19 cellular contexts compared by ENCODE assay signal in the genomic region with DNA sequence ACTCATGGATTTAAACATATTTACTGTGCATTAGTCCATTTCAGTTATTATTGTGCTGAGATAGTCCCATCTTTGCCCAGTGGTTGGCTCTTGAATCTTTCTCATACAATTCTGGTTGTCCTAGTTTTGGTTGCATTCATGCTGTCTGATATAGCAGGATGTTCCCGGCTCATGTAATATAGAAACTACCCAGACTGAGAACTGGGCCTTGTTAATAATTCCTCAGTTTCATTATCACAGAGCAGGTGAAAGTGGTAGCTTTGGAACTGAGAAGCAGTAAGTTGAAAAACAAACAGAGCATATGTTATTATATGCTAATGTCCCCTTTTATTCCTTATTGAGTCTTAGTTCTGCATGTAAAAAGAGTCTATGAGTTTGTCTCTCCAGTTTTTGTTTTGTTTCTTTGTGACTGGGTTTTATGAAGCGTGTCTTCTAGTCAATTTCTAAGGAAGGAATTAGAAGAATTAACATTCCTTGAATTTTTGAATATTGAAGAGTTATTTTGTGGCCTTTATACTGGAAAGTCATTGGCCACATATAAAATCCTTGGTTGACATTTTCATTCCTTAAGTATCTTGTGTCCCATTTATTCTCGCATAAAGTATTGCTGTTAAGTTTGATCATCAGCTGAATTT. TPM values are rescaled to one million over a fixed set of nuclear protein-coding genes. Genes with fewer than 3 reads are reported as not detected.
A peak's percentile ranks its signal among the peaks of the same experiment; 100 is the strongest.
DNase-seq lines count a peak whose midpoint lies in the region; ATAC-seq and TF ChIP-seq lines count a peak whose summit lies in the region.
"Had no signal": no experiment of that assay in that cellular context is flagged by ENCODE, and none has a peak within 500 bp of the region (broad histone marks: within the 10 kb centered on the region; RNA-seq: fewer than 3 reads in every experiment).

No MANE protein-coding gene starts in this region.

- H3K79me2 ChIP-seq in smooth muscle cell (ENCODE audit: low read depth), result peaks cover 3% of the 10 kb centered on the region

- peaks cover 57 to 78% of the 10 kb centered on the region in 2 donors for H3K36me3 Mint-ChIP-seq in CD4-positive, alpha-beta memory T cell

- POLR2A ChIA-PET in CD4-positive, alpha-beta memory T cell (lab: Charles Lee; ENCODE audit: partially characterized antibody), result no interaction called here

- H4K20me1 ChIP-seq in smooth muscle cell (ENCODE audit: low read depth), result no peaks in the 10 kb centered on the region

- H3K27ac Mint-ChIP-seq in CD4-positive, alpha-beta memory T cell, result peak overlapping the region in 5 of 7 donors; percentile 21 to 83 (median 52)

- no peak overlapping the region for H3K4me3 ChIP-seq in CD4-positive, alpha-beta memory T cell (ENCODE audit: low read length in 2 of 2)
- H3K4me3 ChIP-seq in smooth muscle cell, result no peak overlapping the region
- H3K4me3 ChIP-seq: esophagus muscularis mucosa had no signal

- no peaks in the 10 kb centered on the region for H3F3A ChIP-seq in smooth muscle cell (ENCODE audit: low read depth)

- H3K27me3 Mint-ChIP-seq in CD4-positive, alpha-beta memory T cell, result no peaks in the 10 kb centered on the region
- H3K27me3 Mint-ChIP-seq: naive B cell had no signal

- H3K4me1 Mint-ChIP-seq in CD4-positive, alpha-beta memory T cell, result peaks cover 0 to 10% (median 5%) of the 10 kb centered on the region in 4 donors
- H3K4me1 Mint-ChIP-seq: naive B cell had no signal

- H3K4me3 Mint-ChIP-seq in CD4-positive, alpha-beta memory T cell, result no peak overlapping the region
- H3K4me3 Mint-ChIP-seq: activated T-cell treated with anti-CD3 and anti-CD28 coated beads, Interleukin-2, amount 50 U/mL, for 4 hours; naive B cell had no signal

- no peak overlapping the region for H3K4me2 ChIP-seq in smooth muscle cell

- TF ChIP-seq CTCF in smooth muscle cell (IDR thresholded peaks at IDR 0.05; ENCODE audit: borderline replicate concordance, insufficient read depth, poor library complexity, severe bottlenecking), result no peak

- peaks cover 20% of the 10 kb centered on the region for H3K36me3 ChIP-seq in CD4-positive, alpha-beta memory T cell (ENCODE audit: insufficient read depth, low read length)
- peaks cover 47% of the 10 kb centered on the region for H3K36me3 ChIP-seq in smooth muscle cell (ENCODE audit: low read depth)

- H2AFZ ChIP-seq in smooth muscle cell (ENCODE audit: low read depth), result no peak overlapping the region

- no peaks in the 10 kb centered on the region for H3K4me1 ChIP-seq in CD4-positive, alpha-beta memory T cell (ENCODE audit: insufficient read depth, low read length)
- no peaks in the 10 kb centered on the region for H3K4me1 ChIP-seq in smooth muscle cell (ENCODE audit: low read depth)
- H3K4me1 ChIP-seq: esophagus muscularis mucosa had no signal

- ATAC-seq in GM18909 (IDR thresholded peaks at IDR 0.05; ENCODE audit: poor library complexity, unreplicated experiment) (peak; percentile 61), HG02642 (IDR thresholded peaks at IDR 0.05; ENCODE audit: poor library complexity, unreplicated experiment) (peak; percentile 73), GM18502 (IDR thresholded peaks at IDR 0.05; ENCODE audit: poor library complexity, unreplicated experiment) (no peak)
- ATAC-seq: activated T-cell treated with anti-CD3 and anti-CD28 coated beads, Interleukin-2, amount 50 U/mL, for 4 hours; left colon; right cardiac atrium had no signal

- CTCF ChIA-PET in CD4-positive, alpha-beta memory T cell (lab: Charles Lee; ENCODE audit: partially characterized antibody), result no interaction called here

- DNase-seq in CD4-positive, alpha-beta memory T cell, result no peak
- peak; percentile 60 for DNase-seq in astrocyte of the hippocampus (ENCODE audit: low read depth, low spot score)
- no peak for DNase-seq in AG08396 (ENCODE audit: low spot score)
- DNase-seq in middle frontal gyrus (ENCODE audit: extremely low spot score, low spot score), result no peak
- DNase-seq in smooth muscle cell (lab: John Stamatoyannopoulos, UW; ENCODE audit: unreplicated experiment), result no peak
- DNase-seq: activated CD4-positive, CD25-positive, alpha-beta regulatory T cell treated with anti-CD3 and anti-CD28 coated beads, Interleukin-2, amount 50 U/mL, for 72 hours; activated T-cell treated with anti-CD3 and anti-CD28 coated beads, Interleukin-2, amount 50 U/mL, for 4 hours; amygdala; left colon; naive B cell; NCI-H1694 treated with DMSO at 0.1 percent for 48 hours; NCI-H526 treated with DMSO at 0.1 percent for 48 hours; right cardiac atrium; stimulated activated CD4-positive, alpha-beta T cell treated with anti-CD3 and anti-CD28 coated beads, Interleukin-2, amount 100 ng/mL, for 48 hours had no signal

- H3K9me3 Mint-ChIP-seq in CD4-positive, alpha-beta memory T cell, result no peaks in the 10 kb centered on the region
- H3K9me3 Mint-ChIP-seq: activated T-cell treated with anti-CD3 and anti-CD28 coated beads, Interleukin-2, amount 50 U/mL, for 4 hours; naive B cell had no signal

- H3K9ac ChIP-seq in smooth muscle cell (ENCODE audit: low read depth), result no peak overlapping the region

- H3K27ac ChIP-seq in CD4-positive, alpha-beta memory T cell (ENCODE audit: low read depth, low read length), result no peak overlapping the region
- H3K27ac ChIP-seq in smooth muscle cell (ENCODE audit: low read depth), result no peak overlapping the region
- H3K27ac ChIP-seq: esophagus muscularis mucosa, HL-60 had no signal

- no peaks in the 10 kb centered on the region for H3K27me3 ChIP-seq in CD4-positive, alpha-beta memory T cell (ENCODE audit: insufficient read depth, low read length)
- H3K27me3 ChIP-seq in smooth muscle cell (ENCODE audit: low read depth), result no peaks in the 10 kb centered on the region
- H3K27me3 ChIP-seq: esophagus muscularis mucosa had no signal

- intact Hi-C loops in CD4-positive, alpha-beta memory T cell (cut with micrococcal nuclease), result no loop called here

- WGBS in smooth muscle cell (ENCODE audit: low lambda C conversion rate), result 94% methylated on average over 3 of the region's 3 CpGs

- H3K9me3 ChIP-seq in CD4-positive, alpha-beta memory T cell (ENCODE audit: control insufficient read depth in 1 of 2, low read length in 2 of 2), result no peaks in the 10 kb centered on the region
- no peaks in the 10 kb centered on the region for H3K9me3 ChIP-seq in smooth muscle cell (replicated peaks; ENCODE audit: low read depth)
- H3K9me3 ChIP-seq: esophagus muscularis mucosa had no signal

RNA-seq across cellular contexts. Expression of gene EIF5B, which starts 43.3 kb away (rescaled TPM):
- total RNA-seq in CD4-positive, alpha-beta memory T cell, result 10 to 100 TPM; 36.2 to 44.2 TPM
- 10 to 100 TPM in 1 of 2 donors, 1 to 10 TPM in 1; 1.8 to 16.7 TPM for polyA plus RNA-seq in CD4-positive, alpha-beta memory T cell
- 23.3 and 29.2 TPM in 2 replicates for total RNA-seq in smooth muscle cell
- polyA plus RNA-seq in smooth muscle cell, result 17.1 and 21.7 TPM in 2 replicates

RNA-seq across cellular contexts. Expression of gene TXNDC9, which starts 44.4 kb away (rescaled TPM):
- total RNA-seq in CD4-positive, alpha-beta memory T cell, result 10 to 100 TPM; 24.7 to 31.1 TPM
- polyA plus RNA-seq in CD4-positive, alpha-beta memory T cell, result 10 to 100 TPM; 56.3 to 63.0 TPM
- 53.8 and 66.5 TPM in 2 replicates for total RNA-seq in smooth muscle cell
- polyA plus RNA-seq in smooth muscle cell, result 38.0 and 41.2 TPM in 2 replicates
